ENCODE assay signal across 16 cellular contexts in genomic region chr14:73140924-73141323, GRCh38. TPM values are rescaled to one million over a fixed set of nuclear protein-coding genes. Genes with fewer than 3 reads are reported as not detected.
DNase-seq lines count a peak whose midpoint lies in the region; ATAC-seq, FAIRE-seq and TF ChIP-seq lines count a peak whose summit lies in the region.
"Had no signal": no experiment of that assay in that cellular context is flagged by ENCODE, and none has a peak within 500 bp of the region (broad histone marks: within the 10 kb centered on the region; RNA-seq: fewer than 3 reads in every experiment).

No MANE protein-coding gene starts in this region.

- H3K36me3 ChIP-seq in uterus: no peaks in the 10 kb centered on the region

- no peak for DNase-seq in activated naive CD8-positive, alpha-beta T cell treated with anti-CD3 and anti-CD28 coated beads, Interleukin-2, amount 10 ng/mL, durations not matched to agents 7 days and 5 days
- no peak for DNase-seq in activated naive CD8-positive, alpha-beta T cell treated with anti-CD3 and anti-CD28 coated beads, Interleukin-2, amount 50 U/mL, for 24 hours
- DNase-seq in T-helper 17 cell (no peak), glutamatergic neuron (no peak), urothelium cell line (ENCODE audit: low spot score) (no peak), DMS79 (lab: John Stamatoyannopoulos, UW) (no peak), uterus (no peak)
- DNase-seq: activated gamma-delta T cell treated with Interleukin-2 at 50 U/mL for 16 hours, body of pancreas, COR-L47, H7, NCI-H146, spleen had no signal

- peaks cover 0 to 6% of the 10 kb centered on the region in 2 donors for H3K4me1 ChIP-seq in uterus

- peak overlapping the region; percentile 6 for H3K27ac Mint-ChIP-seq in activated naive CD8-positive, alpha-beta T cell treated with anti-CD3 and anti-CD28 coated beads, Interleukin-2, amount 10 ng/mL, durations not matched to agents 7 days and 5 days
- no peak overlapping the region for H3K27ac Mint-ChIP-seq in activated naive CD8-positive, alpha-beta T cell treated with anti-CD3 and anti-CD28 coated beads, Interleukin-2, amount 50 U/mL, for 24 hours
- H3K27ac Mint-ChIP-seq in T-helper 17 cell: peak overlapping the region; percentile 78
- H3K27ac Mint-ChIP-seq in glutamatergic neuron (ENCODE audit: unreplicated experiment): no peak overlapping the region

- POLR2A ChIA-PET in activated naive CD8-positive, alpha-beta T cell treated with anti-CD3 and anti-CD28 coated beads, Interleukin-2, amount 10 ng/mL, durations not matched to agents 7 days and 5 days (lab: Charles Lee): no interaction called here

- FAIRE-seq in urothelium cell line (lab: Jason Lieb, UNC): peak; percentile 23

- no peak for TF ChIP-seq POLR2A in uterus (IDR thresholded peaks at IDR 0.05)

- H3K9me3 Mint-ChIP-seq in activated naive CD8-positive, alpha-beta T cell treated with anti-CD3 and anti-CD28 coated beads, Interleukin-2, amount 10 ng/mL, durations not matched to agents 7 days and 5 days: no peaks in the 10 kb centered on the region
- no peaks in the 10 kb centered on the region for H3K9me3 Mint-ChIP-seq in activated naive CD8-positive, alpha-beta T cell treated with anti-CD3 and anti-CD28 coated beads, Interleukin-2, amount 50 U/mL, for 24 hours
- H3K9me3 Mint-ChIP-seq in glutamatergic neuron (ENCODE audit: unreplicated experiment): no peaks in the 10 kb centered on the region

- no peak overlapping the region for H3K4me3 Mint-ChIP-seq in activated naive CD8-positive, alpha-beta T cell treated with anti-CD3 and anti-CD28 coated beads, Interleukin-2, amount 10 ng/mL, durations not matched to agents 7 days and 5 days
- H3K4me3 Mint-ChIP-seq in activated naive CD8-positive, alpha-beta T cell treated with anti-CD3 and anti-CD28 coated beads, Interleukin-2, amount 50 U/mL, for 24 hours: no peak overlapping the region
- H3K4me3 Mint-ChIP-seq in T-helper 17 cell: no peak overlapping the region
- peak overlapping the region; percentile 55 for H3K4me3 Mint-ChIP-seq in glutamatergic neuron (ENCODE audit: unreplicated experiment)

- H3K36me3 Mint-ChIP-seq in activated naive CD8-positive, alpha-beta T cell treated with anti-CD3 and anti-CD28 coated beads, Interleukin-2, amount 10 ng/mL, durations not matched to agents 7 days and 5 days: peaks cover 13% of the 10 kb centered on the region
- peaks cover 2% of the 10 kb centered on the region for H3K36me3 Mint-ChIP-seq in activated naive CD8-positive, alpha-beta T cell treated with anti-CD3 and anti-CD28 coated beads, Interleukin-2, amount 50 U/mL, for 24 hours (ENCODE audit: low read depth)
- H3K36me3 Mint-ChIP-seq in T-helper 17 cell (ENCODE audit: low read depth): peaks cover 8% of the 10 kb centered on the region
- H3K36me3 Mint-ChIP-seq in glutamatergic neuron (ENCODE audit: unreplicated experiment): peaks cover 6% of the 10 kb centered on the region

- H3K9me3 ChIP-seq in T-helper 17 cell (ENCODE audit: control insufficient read depth, low read length, poor library complexity, severe bottlenecking) (no peaks in the 10 kb centered on the region), uterus (no peaks in the 10 kb centered on the region)
- H3K9me3 ChIP-seq: body of pancreas, spleen had no signal

- no peak for ATAC-seq in activated naive CD8-positive, alpha-beta T cell treated with anti-CD3 and anti-CD28 coated beads, Interleukin-2, amount 10 ng/mL, durations not matched to agents 7 days and 5 days (ENCODE audit: low read depth)
- ATAC-seq in activated naive CD8-positive, alpha-beta T cell treated with anti-CD3 and anti-CD28 coated beads, Interleukin-2, amount 50 U/mL, for 24 hours: no peak
- no peak for ATAC-seq in T-helper 17 cell
- ATAC-seq in HG03521 (IDR thresholded peaks at IDR 0.05; ENCODE audit: unreplicated experiment): no peak
- ATAC-seq: body of pancreas had no signal

- TF ChIP-seq CTCF in glutamatergic neuron (IDR thresholded peaks at IDR 0.05; ENCODE audit: partially characterized antibody, unreplicated experiment) (no peak), uterus (IDR thresholded peaks at IDR 0.05) (no peak)

- H3K27me3 Mint-ChIP-seq in activated naive CD8-positive, alpha-beta T cell treated with anti-CD3 and anti-CD28 coated beads, Interleukin-2, amount 10 ng/mL, durations not matched to agents 7 days and 5 days: no peaks in the 10 kb centered on the region
- no peaks in the 10 kb centered on the region for H3K27me3 Mint-ChIP-seq in activated naive CD8-positive, alpha-beta T cell treated with anti-CD3 and anti-CD28 coated beads, Interleukin-2, amount 50 U/mL, for 24 hours
- H3K27me3 Mint-ChIP-seq in T-helper 17 cell (no peaks in the 10 kb centered on the region), glutamatergic neuron (ENCODE audit: unreplicated experiment) (peaks cover 5% of the 10 kb centered on the region)

- intact Hi-C loops in uterus (cut with DNase I; ENCODE audit: low total_unique reads): no loop called here

- H3K27me3 ChIP-seq in uterus: no peaks in the 10 kb centered on the region
- H3K27me3 ChIP-seq: body of pancreas, spleen had no signal

- no peak overlapping the region for H3K4me3 ChIP-seq in uterus
- H3K4me3 ChIP-seq: body of pancreas, coronary artery, lung, spleen had no signal

- H3K4me1 Mint-ChIP-seq in activated naive CD8-positive, alpha-beta T cell treated with anti-CD3 and anti-CD28 coated beads, Interleukin-2, amount 10 ng/mL, durations not matched to agents 7 days and 5 days: peaks cover 21% of the 10 kb centered on the region
- H3K4me1 Mint-ChIP-seq in activated naive CD8-positive, alpha-beta T cell treated with anti-CD3 and anti-CD28 coated beads, Interleukin-2, amount 50 U/mL, for 24 hours: peaks cover 47% of the 10 kb centered on the region
- H3K4me1 Mint-ChIP-seq in T-helper 17 cell (peaks cover 33% of the 10 kb centered on the region), glutamatergic neuron (ENCODE audit: low read depth, unreplicated experiment) (peaks cover 14% of the 10 kb centered on the region)

- no peak overlapping the region for H3K27ac ChIP-seq in uterus
- H3K27ac ChIP-seq: body of pancreas, coronary artery, spleen had no signal

RNA-seq across cellular contexts. Expression of gene PSEN1, which starts 4.6 kb away (rescaled TPM):
- total RNA-seq in activated naive CD8-positive, alpha-beta T cell treated with anti-CD3 and anti-CD28 coated beads, Interleukin-2, amount 10 ng/mL, durations not matched to agents 7 days and 5 days: 10 to 100 TPM; 38.5 to 43.0 TPM
- total RNA-seq in T-helper 17 cell (10 to 100 TPM; 31.6 to 32.1 TPM), glutamatergic neuron (ENCODE audit: unreplicated experiment) (79.7 TPM), uterus (100 to 1,000 TPM in 1 of 4 donors, 10 to 100 TPM in 3; 38.8 to 129 (median 67.8) TPM)

Comparison
In these comparisons a context has a peak if more than half of its experiments do, and no peak if none do; other contexts are left out.
1. H3K27ac Mint-ChIP-seq: peak in activated naive CD8-positive, alpha-beta T cell treated with anti-CD3 and anti-CD28 coated beads, Interleukin-2, amount 10 ng/mL, durations not matched to agents 7 days and 5 days (single experiment) and T-helper 17 cell (single experiment); none in activated naive CD8-positive, alpha-beta T cell treated with anti-CD3 and anti-CD28 coated beads, Interleukin-2, amount 50 U/mL, for 24 hours (single experiment) and glutamatergic neuron (single experiment).